ENCODE assay signal across 28 cellular contexts in genomic region chr4:185881427-185881826, GRCh38.
DNase-seq lines count a peak whose midpoint lies in the region; ATAC-seq, FAIRE-seq and TF ChIP-seq lines count a peak whose summit lies in the region.
"Had no signal": no experiment of that assay in that cellular context is flagged by ENCODE, and none has a peak within 500 bp of the region (broad histone marks: within the 10 kb centered on the region; RNA-seq: fewer than 3 reads in every experiment).

No MANE protein-coding gene starts in this region.

- peak overlapping the region; percentile 33; the same call in 1 of the 3 replicates for H3K4me2 ChIP-seq in A549
- H3K4me2 ChIP-seq: GM23338 had no signal

- DNase-seq in A549 (ENCODE audit: low read depth in 1 of 2, low spot score in 1 of 2) (no peak), HS-5 (ENCODE audit: low read depth) (peak; percentile 5), brain microvascular endothelial cell (peak; percentile 30), iris pigment epithelial cell (ENCODE audit: low read depth) (peak; percentile 36), NCI-H524 treated with DMSO at 0.1 percent for 48 hours (lab: John Stamatoyannopoulos, UW) (no peak), transverse colon (no peak), NCI-H1105 treated with DMSO at 0.1 percent for 48 hours (lab: John Stamatoyannopoulos, UW) (no peak)
- DNase-seq: 8988T; activated CD8-positive, alpha-beta T cell treated with anti-CD3 and anti-CD28 coated beads, Interleukin-2, amount 10 ng/mL, durations not matched to agents 7 days and 5 days; activated naive CD4-positive, alpha-beta T cell treated with Interleukin-2 at 50 U/mL for 16 hours; activated T-cell treated with anti-CD3 and anti-CD28 coated beads, Interleukin-2, amount 50 U/mL, for 24 hours; C1 segment of cervical spinal cord; DMS 273 treated with DMSO at 0.1 percent for 48 hours; GF-D8; MV-4-11; NCI-H187 treated with DMSO at 0.1 percent for 48 hours; NCI-H345; nucleus accumbens; retina; stimulated activated CD4-positive, alpha-beta T cell treated with anti-CD3 and anti-CD28 coated beads, Interleukin-15, amount 100 ng/mL, for 24 hours; substantia nigra; T-helper 17 cell had no signal

- intact Hi-C loops in transverse colon (cut with DNase I; ENCODE audit: low total_unique reads): no loop called here

- no peaks in the 10 kb centered on the region for H3K36me3 ChIP-seq in brain microvascular endothelial cell (replicated peaks)
- no peaks in the 10 kb centered on the region for H3K36me3 ChIP-seq in transverse colon

- no peak for TF ChIP-seq RAD21 in A549 (conservative IDR thresholded peaks at IDR 0.05 in 1 of 2, IDR thresholded peaks at IDR 0.05 in 1 of 2)

- no peaks in the 10 kb centered on the region for H3K9me3 ChIP-seq in A549
- peaks cover 0 to 5% of the 10 kb centered on the region in 2 donors for H3K9me3 ChIP-seq in transverse colon

- peak overlapping the region in 1 of 2 experiments; percentile 21; a peak in 1 of 6 replicates for H3K27ac ChIP-seq in A549
- H3K27ac ChIP-seq in brain microvascular endothelial cell: peak overlapping the region; percentile 57
- H3K27ac ChIP-seq in transverse colon: no peak overlapping the region

- FAIRE-seq in A549 (lab: Jason Lieb, UNC): no peak
- FAIRE-seq: K562, RCC 7860, urothelium cell line had no signal

- no peak overlapping the region for H3K4me3 ChIP-seq in A549
- no peak overlapping the region for H3K4me3 ChIP-seq in brain microvascular endothelial cell (ENCODE audit: low read depth, low read length)
- no peak overlapping the region for H3K4me3 ChIP-seq in transverse colon
- H3K4me3 ChIP-seq: GM12878, GM23338, K562 had no signal

- TF ChIP-seq EP300 in A549 (IDR thresholded peaks at IDR 0.05) (no peak), transverse colon (IDR thresholded peaks at IDR 0.05; ENCODE audit: low read depth) (no peak)

- H3K27me3 ChIP-seq in brain microvascular endothelial cell (replicated peaks): no peaks in the 10 kb centered on the region
- H3K27me3 ChIP-seq in transverse colon: no peaks in the 10 kb centered on the region

- 56% methylated on average over 3 of the region's 3 CpGs for WGBS in A549 (ENCODE audit: missing lambda C conversion rate)
- 78 to 80% methylated on average over 3 of the region's 3 CpGs for WGBS in transverse colon (ENCODE audit: low coverage in 1 of 2), 2 donors

- ATAC-seq in A549 (no peak), GM18511 (IDR thresholded peaks at IDR 0.05; ENCODE audit: unreplicated experiment) (no peak)
- ATAC-seq: activated CD8-positive, alpha-beta T cell treated with anti-CD3 and anti-CD28 coated beads, Interleukin-2, amount 10 ng/mL, durations not matched to agents 7 days and 5 days; GM12878; GM23338; K562; T-helper 17 cell had no signal

- CTCF ChIA-PET in A549 (lab: Yijun Ruan, JAX): no interaction called here

- TF ChIP-seq CTCF in A549 (IDR thresholded peaks at IDR 0.05) (no peak), brain microvascular endothelial cell (IDR thresholded peaks at IDR 0.05; ENCODE audit: low read depth, low read length, missing control alignments) (no peak), transverse colon (IDR thresholded peaks at IDR 0.05) (no peak)

- H3K4me1 ChIP-seq in A549: no peaks in the 10 kb centered on the region
- no peaks in the 10 kb centered on the region for H3K4me1 ChIP-seq in transverse colon

- POLR2A ChIA-PET in A549 (lab: Yijun Ruan, JAX): no interaction called here

- TF ChIP-seq POLR2A in A549 (IDR thresholded peaks at IDR 0.05; ENCODE audit: low read length): no peak
- TF ChIP-seq POLR2A in transverse colon (IDR thresholded peaks at IDR 0.05): no peak

- in situ Hi-C loops in brain microvascular endothelial cell (cut with HindIII; ENCODE audit: low pct_ligation_motif_present, low sequenced_read_pairs): no loop called here
- in situ Hi-C loops in transverse colon (cut with MboI; ENCODE audit: low pct_ligation_motif_present in 1 of 4, low pct_unique_long_range_greater_than_20kb in 1 of 4, low sequenced_read_pairs in 3 of 4): no loop called here

TF ChIP-seq in A549, 52 proteins besides CTCF, POLR2A, EP300 and RAD21:
- TF ChIP-seq KDM1A (IDR thresholded peaks at IDR 0.05; ENCODE audit: low read depth) (no peak), ELK1 (IDR thresholded peaks at IDR 0.05; ENCODE audit: low read depth, low read length) (no peak), CEBPB (IDR thresholded peaks at IDR 0.05) (no peak), SMC3 (IDR thresholded peaks at IDR 0.05) (no peak), E2F6 (IDR thresholded peaks at IDR 0.05; ENCODE audit: borderline replicate concordance, low read depth) (no peak), ZFP36 (IDR thresholded peaks at IDR 0.05; ENCODE audit: borderline replicate concordance, partially characterized antibody) (no peak), EHF (CRISPR knock-in tag; IDR thresholded peaks at IDR 0.05) (no peak), MYC (IDR thresholded peaks at IDR 0.05; ENCODE audit: borderline replicate concordance, low read length) (no peak), HEYL (CRISPR knock-in tag; IDR thresholded peaks at IDR 0.05) (no peak), PHF8 (IDR thresholded peaks at IDR 0.05; ENCODE audit: borderline replicate concordance, low read depth) (no peak), MAZ (IDR thresholded peaks at IDR 0.05; ENCODE audit: borderline replicate concordance, low read depth, low read length) (no peak), HOXB5 (CRISPR knock-in tag; IDR thresholded peaks at IDR 0.05) (no peak), HOXA7 (CRISPR knock-in tag; IDR thresholded peaks at IDR 0.05) (no peak)

Comparison
In these comparisons a context has a peak if more than half of its experiments do, and no peak if none do; other contexts are left out.
1. DNase-seq: peak in HS-5 (single experiment), brain microvascular endothelial cell (single experiment) and iris pigment epithelial cell (single experiment); none in A549 (0 of 2), NCI-H524 treated with DMSO at 0.1 percent for 48 hours (single experiment), transverse colon (single experiment) and NCI-H1105 treated with DMSO at 0.1 percent for 48 hours (single experiment).